ENCODE assay signal across 20 cellular contexts in genomic region chr3:13624021-13624420, GRCh38.
DNase-seq lines count a peak whose midpoint lies in the region; ATAC-seq, FAIRE-seq and TF ChIP-seq lines count a peak whose summit lies in the region.
"Had no signal": no experiment of that assay in that cellular context is flagged by ENCODE, and none has a peak within 500 bp of the region (broad histone marks: within the 10 kb centered on the region; RNA-seq: fewer than 3 reads in every experiment).

No MANE protein-coding gene starts in this region.

- no peaks in the 10 kb centered on the region for H3K27me3 Mint-ChIP-seq in activated naive CD8-positive, alpha-beta T cell treated with anti-CD3 and anti-CD28 coated beads, Interleukin-2, amount 10 ng/mL, durations not matched to agents 7 days and 5 days
- H3K27me3 Mint-ChIP-seq in activated naive CD8-positive, alpha-beta T cell treated with anti-CD3 and anti-CD28 coated beads, Interleukin-2, amount 50 U/mL, for 24 hours, result no peaks in the 10 kb centered on the region
- no peaks in the 10 kb centered on the region for H3K27me3 Mint-ChIP-seq in chondrocyte (ENCODE audit: low read depth)
- H3K27me3 Mint-ChIP-seq: CD4-positive, alpha-beta T cell had no signal

- no peak for TF ChIP-seq CTCF in chondrocyte (IDR thresholded peaks at IDR 0.05)
- no peak for TF ChIP-seq CTCF in keratinocyte (optimal IDR thresholded peaks at IDR 0.05 in 1 of 3, IDR thresholded peaks at IDR 0.05 in 1 of 3, conservative IDR thresholded peaks at IDR 0.05 in 1 of 3; ENCODE audit: extremely low read depth in 1 of 3, insufficient read depth in 2 of 3, low read length in 3 of 3)
- TF ChIP-seq CTCF in spleen (IDR thresholded peaks at IDR 0.05 in 8 of 11, conservative IDR thresholded peaks at IDR 0.05 in 3 of 11), result no peak
- TF ChIP-seq CTCF in upper lobe of left lung (IDR thresholded peaks at IDR 0.05), result no peak

- H3K9me1 ChIP-seq in keratinocyte (ENCODE audit: control insufficient read depth, extremely low read depth, insufficient read depth, low read length), result no peaks in the 10 kb centered on the region

- no peak overlapping the region for H2AFZ ChIP-seq in keratinocyte (ENCODE audit: control insufficient read depth, low read length)

- H3K4me1 Mint-ChIP-seq in activated naive CD8-positive, alpha-beta T cell treated with anti-CD3 and anti-CD28 coated beads, Interleukin-2, amount 10 ng/mL, durations not matched to agents 7 days and 5 days, result peaks cover 5% of the 10 kb centered on the region
- H3K4me1 Mint-ChIP-seq in activated naive CD8-positive, alpha-beta T cell treated with anti-CD3 and anti-CD28 coated beads, Interleukin-2, amount 50 U/mL, for 24 hours, result peaks cover 5% of the 10 kb centered on the region
- peaks cover 20% of the 10 kb centered on the region for H3K4me1 Mint-ChIP-seq in chondrocyte (ENCODE audit: low read depth)

- ATAC-seq in activated naive CD8-positive, alpha-beta T cell treated with anti-CD3 and anti-CD28 coated beads, Interleukin-2, amount 10 ng/mL, durations not matched to agents 7 days and 5 days (ENCODE audit: low read depth), result no peak
- no peak for ATAC-seq in activated naive CD8-positive, alpha-beta T cell treated with anti-CD3 and anti-CD28 coated beads, Interleukin-2, amount 50 U/mL, for 24 hours
- no peak for ATAC-seq in upper lobe of left lung (ENCODE audit: low FRiP score in 2 of 2)
- ATAC-seq: A549 had no signal

- TF ChIP-seq POLR2A in spleen (IDR thresholded peaks at IDR 0.05) (no peak), upper lobe of left lung (IDR thresholded peaks at IDR 0.05) (no peak)

- peak overlapping the region; percentile 42 for H3K27ac Mint-ChIP-seq in activated naive CD8-positive, alpha-beta T cell treated with anti-CD3 and anti-CD28 coated beads, Interleukin-2, amount 10 ng/mL, durations not matched to agents 7 days and 5 days
- H3K27ac Mint-ChIP-seq in activated naive CD8-positive, alpha-beta T cell treated with anti-CD3 and anti-CD28 coated beads, Interleukin-2, amount 50 U/mL, for 24 hours, result no peak overlapping the region
- H3K27ac Mint-ChIP-seq in chondrocyte (ENCODE audit: unreplicated experiment), result no peak overlapping the region
- H3K27ac Mint-ChIP-seq: CD4-positive, alpha-beta T cell; H9 had no signal

- no peaks in the 10 kb centered on the region for H3K9me3 ChIP-seq in keratinocyte (ENCODE audit: control insufficient read depth, low read depth, low read length)
- H3K9me3 ChIP-seq in spleen, result no peaks in the 10 kb centered on the region
- no peaks in the 10 kb centered on the region for H3K9me3 ChIP-seq in upper lobe of left lung
- H3K9me3 ChIP-seq: A549, Caco-2 had no signal

- H3K4me3 Mint-ChIP-seq in activated naive CD8-positive, alpha-beta T cell treated with anti-CD3 and anti-CD28 coated beads, Interleukin-2, amount 10 ng/mL, durations not matched to agents 7 days and 5 days, result no peak overlapping the region
- no peak overlapping the region for H3K4me3 Mint-ChIP-seq in activated naive CD8-positive, alpha-beta T cell treated with anti-CD3 and anti-CD28 coated beads, Interleukin-2, amount 50 U/mL, for 24 hours
- H3K4me3 Mint-ChIP-seq in chondrocyte (ENCODE audit: unreplicated experiment), result no peak overlapping the region
- H3K4me3 Mint-ChIP-seq: CD4-positive, alpha-beta T cell; H9 had no signal

- no peaks in the 10 kb centered on the region for H3K36me3 Mint-ChIP-seq in activated naive CD8-positive, alpha-beta T cell treated with anti-CD3 and anti-CD28 coated beads, Interleukin-2, amount 10 ng/mL, durations not matched to agents 7 days and 5 days
- no peaks in the 10 kb centered on the region for H3K36me3 Mint-ChIP-seq in activated naive CD8-positive, alpha-beta T cell treated with anti-CD3 and anti-CD28 coated beads, Interleukin-2, amount 50 U/mL, for 24 hours (ENCODE audit: low read depth)
- peaks cover 36% of the 10 kb centered on the region for H3K36me3 Mint-ChIP-seq in chondrocyte (ENCODE audit: low read depth)

- FAIRE-seq in keratinocyte (lab: Jason Lieb, UNC), result no peak
- FAIRE-seq: A549, D721Med, G401.6, GM12891, GM19239, H1 had no signal

- H4K20me1 ChIP-seq in keratinocyte (ENCODE audit: control insufficient read depth, extremely low read depth, insufficient read depth, low read length), result no peaks in the 10 kb centered on the region

- intact Hi-C loops in spleen (cut with DNase I; ENCODE audit: low total_unique reads), result no loop called here

- DNase-seq in activated naive CD8-positive, alpha-beta T cell treated with anti-CD3 and anti-CD28 coated beads, Interleukin-2, amount 10 ng/mL, durations not matched to agents 7 days and 5 days, result no peak
- no peak for DNase-seq in activated naive CD8-positive, alpha-beta T cell treated with anti-CD3 and anti-CD28 coated beads, Interleukin-2, amount 50 U/mL, for 24 hours
- DNase-seq in chondrocyte (ENCODE audit: low spot score) (peak; percentile 58), keratinocyte (ENCODE audit: low read depth, low spot score) (no peak), spleen (peak; percentile 35), upper lobe of left lung (no peak), epidermal melanocyte (ENCODE audit: insufficient read length, low spot score) (no peak), NCI-H2081 (lab: John Stamatoyannopoulos, UW) (no peak)
- DNase-seq: AML-193; CD4-positive, alpha-beta T cell; H9 had no signal

- H3K4me1 ChIP-seq in keratinocyte (ENCODE audit: control insufficient read depth, extremely low read depth, insufficient read depth, low read length) (peaks cover 22% of the 10 kb centered on the region), spleen (peaks cover 0 to 7% (median 0%) of the 10 kb centered on the region in 6 donors), upper lobe of left lung (peaks cover 0 to 7% (median 0%) of the 10 kb centered on the region in 4 donors)
- H3K4me1 ChIP-seq: A549 had no signal

- dilution Hi-C loops in keratinocyte (cut with MboI; ENCODE audit: extremely low pct_ligation_motif_present, low sequenced_read_pairs), result no loop called here

- H3K9ac ChIP-seq in keratinocyte (ENCODE audit: control insufficient read depth, extremely low read depth, insufficient read depth, low read length), result no peak overlapping the region

- H3K4me3 ChIP-seq in keratinocyte (ENCODE audit: control insufficient read depth in 2 of 3, extremely low read depth in 1 of 3, insufficient read depth in 2 of 3, low read depth in 1 of 3, low read length in 3 of 3) (no peak overlapping the region), spleen (no peak overlapping the region), upper lobe of left lung (no peak overlapping the region)
- H3K4me3 ChIP-seq: A549 had no signal

- 79 to 90% (median 86%) methylated on average over 6 of the region's 6 CpGs for WGBS in spleen, 5 donors
- WGBS in upper lobe of left lung, 2 donors, result 85 to 87% methylated on average over 6 of the region's 6 CpGs

- H3K9me3 Mint-ChIP-seq in activated naive CD8-positive, alpha-beta T cell treated with anti-CD3 and anti-CD28 coated beads, Interleukin-2, amount 10 ng/mL, durations not matched to agents 7 days and 5 days, result no peaks in the 10 kb centered on the region
- H3K9me3 Mint-ChIP-seq in activated naive CD8-positive, alpha-beta T cell treated with anti-CD3 and anti-CD28 coated beads, Interleukin-2, amount 50 U/mL, for 24 hours, result no peaks in the 10 kb centered on the region
- H3K9me3 Mint-ChIP-seq in chondrocyte (ENCODE audit: low read depth), result no peaks in the 10 kb centered on the region
- H3K9me3 Mint-ChIP-seq: CD4-positive, alpha-beta T cell; H9 had no signal

- H3K79me2 ChIP-seq in keratinocyte (ENCODE audit: control insufficient read depth, insufficient read depth, low read length), result no peaks in the 10 kb centered on the region

- H3K27me3 ChIP-seq in keratinocyte (ENCODE audit: control insufficient read depth, extremely low read depth, insufficient read depth, low read length) (no peaks in the 10 kb centered on the region), spleen (replicated peaks in 1 of 7) (no peaks in the 10 kb centered on the region), upper lobe of left lung (no peaks in the 10 kb centered on the region)

- POLR2A ChIA-PET in activated naive CD8-positive, alpha-beta T cell treated with anti-CD3 and anti-CD28 coated beads, Interleukin-2, amount 10 ng/mL, durations not matched to agents 7 days and 5 days (lab: Charles Lee), result no interaction called here

- TF ChIP-seq EP300 in upper lobe of left lung (IDR thresholded peaks at IDR 0.05), result no peak

- H3K4me2 ChIP-seq in keratinocyte (ENCODE audit: control insufficient read depth, extremely low read depth, insufficient read depth, low read depth, low read length), result no peak overlapping the region
- H3K4me2 ChIP-seq: A549 had no signal

- H3K36me3 ChIP-seq in keratinocyte (ENCODE audit: control insufficient read depth in 2 of 2, extremely low read depth in 1 of 2, insufficient read depth in 2 of 2, low read length in 2 of 2) (no peaks in the 10 kb centered on the region), spleen (peaks cover 0 to 3% (median 0%) of the 10 kb centered on the region in 6 donors), upper lobe of left lung (no peaks in the 10 kb centered on the region)

- H3K27ac ChIP-seq in keratinocyte (ENCODE audit: control insufficient read depth, insufficient read depth, low read length), result peak overlapping the region; percentile 79
- H3K27ac ChIP-seq in spleen, result no peak overlapping the region
- H3K27ac ChIP-seq in upper lobe of left lung, result no peak overlapping the region
- H3K27ac ChIP-seq: 22Rv1, A549, C4-2B had no signal

Comparison
In these comparisons a context has a peak if more than half of its experiments do, and no peak if none do; other contexts are left out.
1. DNase-seq: peak in chondrocyte (single experiment) and spleen (single experiment); none in activated naive CD8-positive, alpha-beta T cell treated with anti-CD3 and anti-CD28 coated beads, Interleukin-2, amount 10 ng/mL, durations not matched to agents 7 days and 5 days (single experiment), activated naive CD8-positive, alpha-beta T cell treated with anti-CD3 and anti-CD28 coated beads, Interleukin-2, amount 50 U/mL, for 24 hours (single experiment), keratinocyte (single experiment), upper lobe of left lung (0 of 2), epidermal melanocyte (single experiment) and NCI-H2081 (0 of 2).